11 cellular contexts compared by ENCODE assay signal in genomic region chr12:112473056-112473455, GRCh38. TPM values are rescaled to one million over a fixed set of nuclear protein-coding genes. Genes with fewer than 3 reads are reported as not detected.
DNase-seq lines count a peak whose midpoint lies in the region; ATAC-seq and TF ChIP-seq lines count a peak whose summit lies in the region.
"Had no signal": no experiment of that assay in that cellular context is flagged by ENCODE, and none has a peak within 500 bp of the region (broad histone marks: within the 10 kb centered on the region; RNA-seq: fewer than 3 reads in every experiment).

No MANE protein-coding gene starts in this region.

- ATAC-seq in HG03469 (IDR thresholded peaks at IDR 0.05; ENCODE audit: unreplicated experiment) = no peak

- peak; percentile 38 for TF ChIP-seq CTCF in progenitor cell of endocrine pancreas (IDR thresholded peaks at IDR 0.05; ENCODE audit: unreplicated experiment)

- no peak overlapping the region for H3K4me3 Mint-ChIP-seq in progenitor cell of endocrine pancreas (ENCODE audit: low read depth)
- H3K4me3 Mint-ChIP-seq in activated CD4-positive, alpha-beta memory T cell treated with anti-CD3 and anti-CD28 coated beads for 36 hours = no peak overlapping the region

- H3K36me3 Mint-ChIP-seq in progenitor cell of endocrine pancreas (ENCODE audit: insufficient read depth) = peaks cover 22% of the 10 kb centered on the region
- peaks cover 38% of the 10 kb centered on the region for H3K36me3 Mint-ChIP-seq in activated CD4-positive, alpha-beta memory T cell treated with anti-CD3 and anti-CD28 coated beads for 36 hours

- no peaks in the 10 kb centered on the region for H3K27me3 Mint-ChIP-seq in progenitor cell of endocrine pancreas
- no peaks in the 10 kb centered on the region for H3K27me3 Mint-ChIP-seq in activated CD4-positive, alpha-beta memory T cell treated with anti-CD3 and anti-CD28 coated beads for 36 hours

- H3K9me3 Mint-ChIP-seq in progenitor cell of endocrine pancreas (ENCODE audit: low read depth) = no peaks in the 10 kb centered on the region
- H3K9me3 Mint-ChIP-seq in activated CD4-positive, alpha-beta memory T cell treated with anti-CD3 and anti-CD28 coated beads for 36 hours = no peaks in the 10 kb centered on the region

- POLR2A ChIA-PET in activated CD4-positive, alpha-beta memory T cell treated with anti-CD3 and anti-CD28 coated beads for 36 hours (lab: Charles Lee) = no interaction called here

- H3K27ac Mint-ChIP-seq in progenitor cell of endocrine pancreas = no peak overlapping the region
- no peak overlapping the region for H3K27ac Mint-ChIP-seq in activated CD4-positive, alpha-beta memory T cell treated with anti-CD3 and anti-CD28 coated beads for 36 hours

- peaks cover 12% of the 10 kb centered on the region for H3K4me1 Mint-ChIP-seq in progenitor cell of endocrine pancreas (ENCODE audit: low read depth)
- H3K4me1 Mint-ChIP-seq in activated CD4-positive, alpha-beta memory T cell treated with anti-CD3 and anti-CD28 coated beads for 36 hours (ENCODE audit: low read depth) = peaks cover 5% of the 10 kb centered on the region

- intact Hi-C loops in activated CD4-positive, alpha-beta memory T cell treated with anti-CD3 and anti-CD28 coated beads for 36 hours (cut with micrococcal nuclease) = no loop called here

- DNase-seq in SIG-M5 treated with dmso at 0.1 percent for 504 hours (lab: John Stamatoyannopoulos, UW; ENCODE audit: unreplicated experiment) (peak; percentile 22), SIG-M5 (lab: John Stamatoyannopoulos, UW) (no peak), NCI-H2171 (lab: John Stamatoyannopoulos, UW) (peak; percentile 5), cerebellar cortex (ENCODE audit: low spot score) (peak; percentile 9), progenitor cell of endocrine pancreas (ENCODE audit: low spot score, unreplicated experiment) (no peak), SKM-1 treated with dmso at 0.1 percent for 144 hours (lab: John Stamatoyannopoulos, UW; ENCODE audit: unreplicated experiment) (no peak)
- no peak for DNase-seq in activated CD4-positive, alpha-beta memory T cell treated with anti-CD3 and anti-CD28 coated beads for 36 hours
- DNase-seq: activated CD4-positive, alpha-beta T cell treated with anti-CD3 and anti-CD28 coated beads for 4 hours; adrenal gland; NCI-H1092 had no signal

- CTCF ChIA-PET in activated CD4-positive, alpha-beta memory T cell treated with anti-CD3 and anti-CD28 coated beads for 36 hours (lab: Charles Lee) = interaction anchor here (0.6 to 1.3 kb wide), 5 partner anchors 10 to 92 kb away, joined by 3 to 5 read pairs (median 3); no protein-coding TSS in a partner anchor

RNA-seq across cellular contexts. Expression of gene PTPN11, which starts 54.3 kb away (rescaled TPM):
- 73.8 and 77.3 TPM in 2 replicates for total RNA-seq in progenitor cell of endocrine pancreas
- total RNA-seq in activated CD4-positive, alpha-beta memory T cell treated with anti-CD3 and anti-CD28 coated beads for 36 hours = 100 to 1,000 TPM; 137 to 145 TPM

Comparison
In these comparisons a context has a peak if more than half of its experiments do, and no peak if none do; other contexts are left out.
1. DNase-seq: peak in SIG-M5 treated with dmso at 0.1 percent for 504 hours (single experiment), NCI-H2171 (single experiment) and cerebellar cortex (single experiment); none in SIG-M5 (single experiment), progenitor cell of endocrine pancreas (single experiment), activated CD4-positive, alpha-beta memory T cell treated with anti-CD3 and anti-CD28 coated beads for 36 hours (single experiment) and SKM-1 treated with dmso at 0.1 percent for 144 hours (single experiment).